ENCODE assay signal across 8 cellular contexts in genomic region chr5:172904643-172905345, GRCh38. TPM values are rescaled to one million over a fixed set of nuclear protein-coding genes. Genes with fewer than 3 reads are reported as not detected.
DNase-seq lines count a peak whose midpoint lies in the region; ATAC-seq and TF ChIP-seq lines count a peak whose summit lies in the region.

No MANE protein-coding gene starts in this region.

- H3K36me3 Mint-ChIP-seq in nephron (ENCODE audit: low read depth): peaks cover 14% of the 10 kb centered on the region

- POLR2A ChIA-PET in OCI-LY7 (lab: Charles Lee): interaction anchor here (0.5 kb wide), 1 partner anchor 41 kb away, joined by 5 read pairs; no protein-coding TSS in a partner anchor

- DNase-seq in NCI-H460 (ENCODE audit: extremely low read depth, low read depth) (peak; percentile 62), epithelial cell of prostate (ENCODE audit: low read depth, low spot score) (peak; percentile 99), T1000 (lab: John Stamatoyannopoulos, UW) (no peak), OCI-LY7 (ENCODE audit: low spot score) (no peak)

- H3K27me3 Mint-ChIP-seq in nephron (ENCODE audit: low read depth): no peaks in the 10 kb centered on the region

- CTCF ChIA-PET in OCI-LY7 (lab: Charles Lee; ENCODE audit: unreplicated experiment): no interaction called here

- H3K9me3 ChIP-seq in BLaER1 treated with 17β-estradiol and CSF1 and Interleukin-3, amounts not matched to agents 10 nM and 100 nM (replicated peaks in 1 of 11): no peaks in the 10 kb centered on the region
- H3K9me3 ChIP-seq in OCI-LY7 (ENCODE audit: low read length): no peaks in the 10 kb centered on the region

- H3K4me3 Mint-ChIP-seq in nephron: no peak overlapping the region

- no peaks in the 10 kb centered on the region for H3K27me3 ChIP-seq in BLaER1 treated with 17β-estradiol and CSF1 and Interleukin-3, amounts not matched to agents 10 nM and 100 nM

- H3K4me2 ChIP-seq in BLaER1 treated with 17β-estradiol and CSF1 and Interleukin-3, amounts not matched to agents 10 nM and 100 nM: peak overlapping the region in 4 of 11 experiments; percentile 1 to 39 (median 6); a peak in 8 of 22 replicates
- no peak overlapping the region for H3K4me2 ChIP-seq in OCI-LY7 (ENCODE audit: low read length)

- peaks cover 22 to 88% (median 56%) of the 10 kb centered on the region in 11 experiments for H3K36me3 ChIP-seq in BLaER1 treated with 17β-estradiol and CSF1 and Interleukin-3, amounts not matched to agents 10 nM and 100 nM
- H3K36me3 ChIP-seq in OCI-LY7 (ENCODE audit: insufficient read depth, low read length): peaks cover 22% of the 10 kb centered on the region

- no peaks in the 10 kb centered on the region for H3K79me2 ChIP-seq in OCI-LY7 (ENCODE audit: insufficient read depth, low read depth, low read length)

- no peak for TF ChIP-seq CTCF in nephron (IDR thresholded peaks at IDR 0.05; ENCODE audit: unreplicated experiment in 3 of 3)
- no peak for TF ChIP-seq CTCF in OCI-LY7 (conservative IDR thresholded peaks at IDR 0.05; ENCODE audit: low read length)

- H3K9me3 Mint-ChIP-seq in nephron: no peaks in the 10 kb centered on the region

- peaks cover 23 to 76% (median 48%) of the 10 kb centered on the region in 10 experiments for H3K4me1 ChIP-seq in BLaER1 treated with 17β-estradiol and CSF1 and Interleukin-3, amounts not matched to agents 10 nM and 100 nM
- H3K4me1 ChIP-seq in OCI-LY7 (ENCODE audit: insufficient read depth, low read length, poor library complexity, severe bottlenecking): no peaks in the 10 kb centered on the region

- no peak overlapping the region for H3K4me3 ChIP-seq in BLaER1 treated with 17β-estradiol and CSF1 and Interleukin-3, amounts not matched to agents 10 nM and 100 nM
- H3K4me3 ChIP-seq in OCI-LY7 (ENCODE audit: low read depth, low read length, poor library complexity, severe bottlenecking): no peak overlapping the region

- intact Hi-C loops in OCI-LY7 (cut with micrococcal nuclease; ENCODE audit: unreplicated experiment): no loop called here

- no peaks in the 10 kb centered on the region for H3K9me2 ChIP-seq in OCI-LY7 (ENCODE audit: insufficient read depth, low read length)

- peak overlapping the region; percentile 83 to 92 (median 88) for H3K27ac Mint-ChIP-seq in nephron

- no peak for ATAC-seq in HG02642 (IDR thresholded peaks at IDR 0.05; ENCODE audit: poor library complexity, unreplicated experiment)
- ATAC-seq in GM21529 (IDR thresholded peaks at IDR 0.05; ENCODE audit: unreplicated experiment): no peak

- peaks cover 73% of the 10 kb centered on the region for H3K4me1 Mint-ChIP-seq in nephron

- no TSS peak for BruUV-seq in OCI-LY7 (replicated peaks; lab: Mats Ljungman, UMichigan)

- peaks cover 0 to 33% (median 3%) of the 10 kb centered on the region in 11 experiments; a peak in 5 of 22 replicates for H4K20me1 ChIP-seq in BLaER1 treated with 17β-estradiol and CSF1 and Interleukin-3, amounts not matched to agents 10 nM and 100 nM
- no peaks in the 10 kb centered on the region for H4K20me1 ChIP-seq in OCI-LY7 (ENCODE audit: insufficient read depth, low read length)

- H3K27ac ChIP-seq in BLaER1 treated with 17β-estradiol and CSF1 and Interleukin-3, amounts not matched to agents 10 nM and 100 nM: peak overlapping the region in 9 of 11 experiments; percentile 4 to 61 (median 24); a peak in 14 of 22 replicates
- peak overlapping the region; percentile 100 for H3K27ac ChIP-seq in epithelial cell of prostate
- H3K27ac ChIP-seq in OCI-LY7 (ENCODE audit: low read depth, low read length, poor library complexity, severe bottlenecking): no peak overlapping the region

- H3K9ac ChIP-seq in BLaER1 treated with 17β-estradiol and CSF1 and Interleukin-3, amounts not matched to agents 10 nM and 100 nM: peak overlapping the region in 5 of 11 experiments; percentile 3 to 46 (median 15); a peak in 6 of 22 replicates

- no peak overlapping the region for H2AFZ ChIP-seq in OCI-LY7 (ENCODE audit: low read length)

RNA-seq across cellular contexts. Expression of gene RPL26L1, which starts 54.4 kb away (rescaled TPM):
- 104 and 105 TPM in 2 replicates for total RNA-seq in NCI-H460 (2014; rRNA removed; shearing (Covaris generic))
- 104 and 105 TPM in 2 replicates for polyA plus RNA-seq in NCI-H460 (2014; cell fraction: nucleus; rRNA removed)
- total RNA-seq in OCI-LY7 (2014; rRNA removed; shearing (Covaris generic)): 34.5 and 45.0 TPM in 2 replicates
- total RNA-seq in OCI-LY7 (2022): 48.4 and 63.1 TPM in 2 replicates

Comparison
In these comparisons a context has a peak if more than half of its experiments do, and no peak if none do; other contexts are left out.
1. DNase-seq: peak in NCI-H460 (single experiment) and epithelial cell of prostate (single experiment); none in T1000 (single experiment) and OCI-LY7 (single experiment).